In the genomic region with DNA sequence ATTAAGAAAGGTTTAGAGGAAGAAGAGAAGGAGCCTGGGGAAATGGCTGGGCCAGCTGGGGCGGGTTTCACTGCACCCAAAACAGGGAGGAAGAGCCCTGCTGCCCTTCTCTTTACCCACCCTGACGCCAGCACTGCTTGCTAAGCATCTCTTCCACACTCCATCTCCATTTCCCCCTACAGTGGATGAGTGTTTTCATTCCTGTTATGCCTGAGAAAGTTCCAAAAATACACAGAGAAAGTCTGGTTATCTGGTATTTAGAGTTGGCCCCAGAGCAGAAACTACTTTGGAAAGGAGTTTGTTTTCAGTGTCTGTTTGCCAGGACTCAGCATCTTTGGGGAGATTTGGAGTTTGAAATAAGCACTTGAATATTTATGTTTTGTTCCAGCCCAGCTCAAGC, we compare ENCODE assay signal across 19 cellular contexts.
DNase-seq lines count a peak whose midpoint lies in the region; ATAC-seq and TF ChIP-seq lines count a peak whose summit lies in the region.
"Had no signal": no experiment of that assay in that cellular context is flagged by ENCODE, and none has a peak within 500 bp of the region (broad histone marks: within the 10 kb centered on the region; RNA-seq: fewer than 3 reads in every experiment).

No MANE protein-coding gene starts in this region.

- TF ChIP-seq CTCF in AG09309 (IDR thresholded peaks at IDR 0.05; ENCODE audit: control insufficient read depth, insufficient read depth, low read depth, low read length, missing control alignments): no peak
- TF ChIP-seq CTCF in astrocyte of the cerebellum (IDR thresholded peaks at IDR 0.05; ENCODE audit: low read depth, low read length, missing control alignments): no peak
- TF ChIP-seq CTCF in psoas muscle (IDR thresholded peaks at IDR 0.05): no peak

- in situ Hi-C loops in astrocyte of the cerebellum (cut with HindIII; ENCODE audit: low sequenced_read_pairs): no loop called here

- 57 to 63% (median 59%) methylated on average over 2 of the region's 2 CpGs for WGBS in psoas muscle, 3 donors

- H3K4me3 ChIP-seq in AG09309 (ENCODE audit: control insufficient read depth, low read depth, low read length) (no peak overlapping the region), astrocyte of the cerebellum (ENCODE audit: low read depth, low read length) (no peak overlapping the region), psoas muscle (no peak overlapping the region)
- H3K4me3 ChIP-seq: SJCRH30, upper lobe of right lung had no signal

- intact Hi-C loops in left cardiac atrium (cut with DNase I) (no loop called here), psoas muscle (cut with DNase I) (no loop called here)

- H3K36me3 ChIP-seq in psoas muscle (ENCODE audit: insufficient read depth in 1 of 2, low read depth in 1 of 2): no peaks in the 10 kb centered on the region
- H3K36me3 ChIP-seq: SJCRH30, upper lobe of right lung had no signal

- peak; percentile 16 for DNase-seq in AG09309 (ENCODE audit: low read depth)
- peak; percentile 49 for DNase-seq in astrocyte of the cerebellum (ENCODE audit: low read depth)
- DNase-seq in left cardiac atrium: no peak
- DNase-seq in psoas muscle: no peak
- DNase-seq in SKM-1 (lab: John Stamatoyannopoulos, UW; ENCODE audit: unreplicated experiment): no peak
- no peak for DNase-seq in NCI-H1105 treated with DMSO at 0.1 percent for 48 hours (lab: John Stamatoyannopoulos, UW)
- no peak for DNase-seq in DMS53 (lab: John Stamatoyannopoulos, UW)
- DNase-seq: activated CD4-positive, alpha-beta T cell treated with anti-CD3 and anti-CD28 coated beads for 1 hour; activated CD8-positive, alpha-beta memory T cell treated with anti-CD3 and anti-CD28 coated beads, Interleukin-2, amount 50 U/mL, for 4 hours; activated naive CD4-positive, alpha-beta T cell treated with anti-CD3 and anti-CD28 coated beads for 36 hours; AML-193; mammary epithelial cell; NCI-H1436; SJCRH30; stimulated activated CD4-positive, alpha-beta T cell treated with anti-CD3 and anti-CD28 coated beads, Interleukin-4, amount 100 ng/mL, for 4 hours; upper lobe of right lung had no signal

- H3K9me3 ChIP-seq in psoas muscle: no peaks in the 10 kb centered on the region
- H3K9me3 ChIP-seq: SJCRH30, upper lobe of right lung had no signal

- ATAC-seq in left cardiac atrium (peak; percentile 75 to 84), psoas muscle (no peak), HG02763 (IDR thresholded peaks at IDR 0.05; ENCODE audit: unreplicated experiment) (no peak)
- ATAC-seq: upper lobe of right lung had no signal

- H3K4me1 ChIP-seq in psoas muscle: no peaks in the 10 kb centered on the region
- H3K4me1 ChIP-seq: SJCRH30, upper lobe of right lung had no signal

- H3K27me3 ChIP-seq in psoas muscle (ENCODE audit: insufficient read depth in 3 of 3, low read length in 2 of 3): peaks cover 0 to 2% (median 0%) of the 10 kb centered on the region in 3 donors
- H3K27me3 ChIP-seq: upper lobe of right lung had no signal

- H3K27ac ChIP-seq in psoas muscle: peak overlapping the region; percentile 44
- H3K27ac ChIP-seq: HL-60, KMS-11, SJCRH30, upper lobe of right lung had no signal

Comparison
In these comparisons a context has a peak if more than half of its experiments do, and no peak if none do; other contexts are left out.
1. DNase-seq: peak in AG09309 (single experiment) and astrocyte of the cerebellum (single experiment); none in left cardiac atrium (single experiment), psoas muscle (0 of 2), SKM-1 (single experiment), NCI-H1105 treated with DMSO at 0.1 percent for 48 hours (single experiment) and DMS53 (single experiment).
2. ATAC-seq: peak in left cardiac atrium (2 of 2); none in psoas muscle (0 of 4) and HG02763 (single experiment).